ENCODE assay signal across 1 cellular context in the genomic region with DNA sequence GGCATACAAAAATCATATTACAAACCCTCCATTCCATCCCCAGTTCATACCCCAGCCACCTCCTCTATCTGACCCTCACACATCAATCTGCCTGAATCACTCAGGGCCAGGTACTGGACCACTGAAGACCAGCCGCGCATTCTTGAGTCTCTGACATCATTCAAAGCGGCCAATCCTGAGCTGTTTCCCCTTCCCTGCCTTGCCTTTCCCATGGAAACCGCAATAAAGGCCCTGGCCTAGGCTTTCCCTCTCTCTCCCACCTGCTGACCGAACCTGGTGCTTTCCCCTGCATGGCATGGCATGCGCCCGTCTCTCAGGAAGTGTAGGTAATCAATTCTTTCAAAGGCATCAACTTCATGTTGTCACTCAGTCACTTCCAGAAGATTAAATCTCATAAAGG.
TF ChIP-seq lines count a peak whose summit lies in the region.

No MANE protein-coding gene starts in this region.

TF ChIP-seq in H1, 55 proteins besides CTCF, POLR2A, EP300 and RAD21:
- TF ChIP-seq, protein P1, sequence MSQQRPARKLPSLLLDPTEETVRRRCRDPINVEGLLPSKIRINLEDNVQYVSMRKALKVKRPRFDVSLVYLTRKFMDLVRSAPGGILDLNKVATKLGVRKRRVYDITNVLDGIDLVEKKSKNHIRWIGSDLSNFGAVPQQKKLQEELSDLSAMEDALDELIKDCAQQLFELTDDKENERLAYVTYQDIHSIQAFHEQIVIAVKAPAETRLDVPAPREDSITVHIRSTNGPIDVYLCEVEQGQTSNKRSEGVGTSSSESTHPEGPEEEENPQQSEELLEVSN (IDR thresholded peaks at IDR 0.05): 0 out of 2 replicates have a peak, but pooled peaks have one; percentile 31
- TF ChIP-seq, protein P2, sequence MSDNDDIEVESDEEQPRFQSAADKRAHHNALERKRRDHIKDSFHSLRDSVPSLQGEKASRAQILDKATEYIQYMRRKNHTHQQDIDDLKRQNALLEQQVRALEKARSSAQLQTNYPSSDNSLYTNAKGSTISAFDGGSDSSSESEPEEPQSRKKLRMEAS (IDR thresholded peaks at IDR 0.05): 0 out of 2 replicates have a peak, but pooled peaks have one; percentile 10
- TF ChIP-seq JUND (IDR thresholded peaks at IDR 0.05; ENCODE audit: low read length) (no peak), RXRA (IDR thresholded peaks at IDR 0.05; ENCODE audit: insufficient read depth, low read depth, low read length) (no peak)
- TF ChIP-seq, protein P3, sequence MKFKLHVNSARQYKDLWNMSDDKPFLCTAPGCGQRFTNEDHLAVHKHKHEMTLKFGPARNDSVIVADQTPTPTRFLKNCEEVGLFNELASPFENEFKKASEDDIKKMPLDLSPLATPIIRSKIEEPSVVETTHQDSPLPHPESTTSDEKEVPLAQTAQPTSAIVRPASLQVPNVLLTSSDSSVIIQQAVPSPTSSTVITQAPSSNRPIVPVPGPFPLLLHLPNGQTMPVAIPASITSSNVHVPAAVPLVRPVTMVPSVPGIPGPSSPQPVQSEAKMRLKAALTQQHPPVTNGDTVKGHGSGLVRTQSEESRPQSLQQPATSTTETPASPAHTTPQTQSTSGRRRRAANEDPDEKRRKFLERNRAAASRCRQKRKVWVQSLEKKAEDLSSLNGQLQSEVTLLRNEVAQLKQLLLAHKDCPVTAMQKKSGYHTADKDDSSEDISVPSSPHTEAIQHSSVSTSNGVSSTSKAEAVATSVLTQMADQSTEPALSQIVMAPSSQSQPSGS (IDR thresholded peaks at IDR 0.05; ENCODE audit: low read length): no peak
